Comparison of ENCODE assay signal across 19 cellular contexts in genomic region chr18:48059363-48060109, GRCh38.
DNase-seq lines count a peak whose midpoint lies in the region; ATAC-seq and TF ChIP-seq lines count a peak whose summit lies in the region.
"Had no signal": no experiment of that assay in that cellular context is flagged by ENCODE, and none has a peak within 500 bp of the region (broad histone marks: within the 10 kb centered on the region; RNA-seq: fewer than 3 reads in every experiment).

No MANE protein-coding gene starts in this region.

- TF ChIP-seq POLR2A in esophagus muscularis mucosa (IDR thresholded peaks at IDR 0.05; ENCODE audit: low read depth) = no peak

- H3K27ac ChIP-seq in esophagus muscularis mucosa (replicated peaks in 1 of 4) (peak overlapping the region in 3 of 4 donors; percentile 2 to 20 (median 6)), neural progenitor cell (no peak overlapping the region)

- H3K27me3 ChIP-seq in BE2C = no peaks in the 10 kb centered on the region
- no peaks in the 10 kb centered on the region for H3K27me3 ChIP-seq in esophagus muscularis mucosa
- H3K27me3 ChIP-seq in neural progenitor cell = no peaks in the 10 kb centered on the region
- H3K27me3 ChIP-seq: dorsolateral prefrontal cortex, tibial nerve had no signal

- peak overlapping the region; percentile 40 for H3K27ac Mint-ChIP-seq in neural progenitor cell
- no peak overlapping the region for H3K27ac Mint-ChIP-seq in stimulated activated effector memory CD8-positive, alpha-beta T cell treated with anti-CD3 and anti-CD28 coated beads, Interleukin-12 subunit alpha, Interleukin-12 subunit beta, amount 100 ng/mL, for 72 hours
- H3K27ac Mint-ChIP-seq: activated naive CD8-positive, alpha-beta T cell treated with anti-CD3 and anti-CD28 coated beads, Interleukin-2, amount 50 U/mL, for 24 hours; activated T-helper 1 cell treated with anti-CD3 and anti-CD28 coated beads, Interleukin-12 subunit alpha, Interleukin-12 subunit beta, Interleukin-2, Interleukin-4 antibody, amounts not matched to agents 30 ng/mL and 10 ng/mL and 1 ng/mL, durations not matched to agents 14 hours and 24 hours and 36 hours; natural killer cell treated with Interleukin-12 subunit alpha and Interleukin-12 subunit beta and Interleukin-15 and Interleukin-18, amount 100 ng/mL, for 72 hours; T-helper 17 cell had no signal

- DNase-seq in BE2C (peak; percentile 37), NCI-H524 treated with DMSO at 0.1 percent for 48 hours (lab: John Stamatoyannopoulos, UW) (peak; percentile 27), esophagus muscularis mucosa (ENCODE audit: extremely low spot score) (no peak), neural progenitor cell (ENCODE audit: low spot score) (peak; percentile 50), NCI-H1092 (lab: John Stamatoyannopoulos, UW) (no peak), HT-29 (ENCODE audit: low spot score) (no peak), dermis blood vessel endothelial cell (no peak)
- no peak for DNase-seq in stimulated activated effector memory CD8-positive, alpha-beta T cell treated with anti-CD3 and anti-CD28 coated beads, Interleukin-12 subunit alpha, Interleukin-12 subunit beta, amount 100 ng/mL, for 72 hours (ENCODE audit: low spot score in 2 of 2)
- DNase-seq: activated CD4-positive, CD25-positive, alpha-beta regulatory T cell; activated naive CD8-positive, alpha-beta T cell treated with anti-CD3 and anti-CD28 coated beads, Interleukin-2, amount 50 U/mL, for 24 hours; NCI-H146; NCI-H446 treated with DMSO at 0.1 percent for 48 hours; SHP77 treated with DMSO at 0.1 percent for 48 hours; T-helper 17 cell had no signal

- no peaks in the 10 kb centered on the region for H3K4me1 ChIP-seq in BE2C
- peaks cover 0 to 15% (median 12%) of the 10 kb centered on the region in 4 donors for H3K4me1 ChIP-seq in esophagus muscularis mucosa
- peaks cover 13% of the 10 kb centered on the region for H3K4me1 ChIP-seq in neural progenitor cell

- no peaks in the 10 kb centered on the region for H3F3A ChIP-seq in neural progenitor cell (ENCODE audit: low read depth)

- no peak for ATAC-seq in stimulated activated effector memory CD8-positive, alpha-beta T cell treated with anti-CD3 and anti-CD28 coated beads, Interleukin-12 subunit alpha, Interleukin-12 subunit beta, amount 100 ng/mL, for 72 hours
- ATAC-seq: activated naive CD8-positive, alpha-beta T cell treated with anti-CD3 and anti-CD28 coated beads, Interleukin-2, amount 50 U/mL, for 24 hours; HepG2; natural killer cell treated with Interleukin-12 subunit alpha and Interleukin-12 subunit beta and Interleukin-15 and Interleukin-18, amount 100 ng/mL, for 72 hours; T-helper 17 cell had no signal

- no peaks in the 10 kb centered on the region for H4K20me1 ChIP-seq in neural progenitor cell (ENCODE audit: low read depth)

- H3K9me3 ChIP-seq in BE2C = no peaks in the 10 kb centered on the region
- H3K9me3 ChIP-seq in esophagus muscularis mucosa = no peaks in the 10 kb centered on the region
- H3K9me3 ChIP-seq in neural progenitor cell (ENCODE audit: low read depth) = no peaks in the 10 kb centered on the region
- H3K9me3 ChIP-seq: tibial nerve had no signal

- peak overlapping the region; percentile 63 for H2AFZ ChIP-seq in neural progenitor cell (replicated peaks)

- TF ChIP-seq EP300 in esophagus muscularis mucosa (IDR thresholded peaks at IDR 0.05) = no peak

- H3K9ac ChIP-seq in neural progenitor cell = no peak overlapping the region

- H3K4me3 ChIP-seq in BE2C (ENCODE audit: low read depth, low read length) (no peak overlapping the region), esophagus muscularis mucosa (no peak overlapping the region), neural progenitor cell (no peak overlapping the region)
- H3K4me3 ChIP-seq: tibial nerve had no signal

- H3K36me3 ChIP-seq in BE2C (no peaks in the 10 kb centered on the region), esophagus muscularis mucosa (no peaks in the 10 kb centered on the region), neural progenitor cell (no peaks in the 10 kb centered on the region)
- H3K36me3 ChIP-seq: tibial nerve had no signal

- TF ChIP-seq CTCF in BE2C (IDR thresholded peaks at IDR 0.05; ENCODE audit: low read depth, low read length) (no peak), esophagus muscularis mucosa (IDR thresholded peaks at IDR 0.05) (no peak), neural progenitor cell (IDR thresholded peaks at IDR 0.05) (no peak)

- WGBS in esophagus muscularis mucosa = 30% methylated on average over 8 of the region's 8 CpGs

- no peaks in the 10 kb centered on the region for H3K79me2 ChIP-seq in neural progenitor cell (ENCODE audit: low read depth)

- no peak overlapping the region for H3K4me3 Mint-ChIP-seq in neural progenitor cell
- no peak overlapping the region for H3K4me3 Mint-ChIP-seq in stimulated activated effector memory CD8-positive, alpha-beta T cell treated with anti-CD3 and anti-CD28 coated beads, Interleukin-12 subunit alpha, Interleukin-12 subunit beta, amount 100 ng/mL, for 72 hours
- H3K4me3 Mint-ChIP-seq: activated naive CD8-positive, alpha-beta T cell treated with anti-CD3 and anti-CD28 coated beads, Interleukin-2, amount 50 U/mL, for 24 hours; activated T-helper 1 cell treated with anti-CD3 and anti-CD28 coated beads, Interleukin-12 subunit alpha, Interleukin-12 subunit beta, Interleukin-2, Interleukin-4 antibody, amounts not matched to agents 30 ng/mL and 10 ng/mL and 1 ng/mL, durations not matched to agents 14 hours and 24 hours and 36 hours; natural killer cell treated with Interleukin-12 subunit alpha and Interleukin-12 subunit beta and Interleukin-15 and Interleukin-18, amount 100 ng/mL, for 72 hours; T-helper 17 cell had no signal

- intact Hi-C loops in esophagus muscularis mucosa (cut with DNase I) = no loop called here

- no peaks in the 10 kb centered on the region for H3K9me3 Mint-ChIP-seq in neural progenitor cell
- no peaks in the 10 kb centered on the region for H3K9me3 Mint-ChIP-seq in stimulated activated effector memory CD8-positive, alpha-beta T cell treated with anti-CD3 and anti-CD28 coated beads, Interleukin-12 subunit alpha, Interleukin-12 subunit beta, amount 100 ng/mL, for 72 hours
- H3K9me3 Mint-ChIP-seq: activated naive CD8-positive, alpha-beta T cell treated with anti-CD3 and anti-CD28 coated beads, Interleukin-2, amount 50 U/mL, for 24 hours; activated T-helper 1 cell treated with anti-CD3 and anti-CD28 coated beads, Interleukin-12 subunit alpha, Interleukin-12 subunit beta, Interleukin-2, Interleukin-4 antibody, amounts not matched to agents 30 ng/mL and 10 ng/mL and 1 ng/mL, durations not matched to agents 14 hours and 24 hours and 36 hours; natural killer cell treated with Interleukin-12 subunit alpha and Interleukin-12 subunit beta and Interleukin-15 and Interleukin-18, amount 100 ng/mL, for 72 hours had no signal

- H3K4me1 Mint-ChIP-seq in neural progenitor cell = peaks cover 24% of the 10 kb centered on the region
- no peaks in the 10 kb centered on the region for H3K4me1 Mint-ChIP-seq in stimulated activated effector memory CD8-positive, alpha-beta T cell treated with anti-CD3 and anti-CD28 coated beads, Interleukin-12 subunit alpha, Interleukin-12 subunit beta, amount 100 ng/mL, for 72 hours
- H3K4me1 Mint-ChIP-seq: activated naive CD8-positive, alpha-beta T cell treated with anti-CD3 and anti-CD28 coated beads, Interleukin-2, amount 50 U/mL, for 24 hours; T-helper 17 cell had no signal

- H3K36me3 Mint-ChIP-seq in neural progenitor cell = no peaks in the 10 kb centered on the region
- H3K36me3 Mint-ChIP-seq in stimulated activated effector memory CD8-positive, alpha-beta T cell treated with anti-CD3 and anti-CD28 coated beads, Interleukin-12 subunit alpha, Interleukin-12 subunit beta, amount 100 ng/mL, for 72 hours = no peaks in the 10 kb centered on the region
- H3K36me3 Mint-ChIP-seq: natural killer cell treated with Interleukin-12 subunit alpha and Interleukin-12 subunit beta and Interleukin-15 and Interleukin-18, amount 100 ng/mL, for 72 hours had no signal

- H3K27me3 Mint-ChIP-seq in neural progenitor cell (ENCODE audit: insufficient read depth, low read depth) = peaks cover 16% of the 10 kb centered on the region

- H3K4me2 ChIP-seq in neural progenitor cell = peak overlapping the region; percentile 64

Comparison
In these comparisons a context has a peak if more than half of its experiments do, and no peak if none do; other contexts are left out.
1. DNase-seq: peak in BE2C (single experiment), NCI-H524 treated with DMSO at 0.1 percent for 48 hours (single experiment) and neural progenitor cell (single experiment); none in esophagus muscularis mucosa (single experiment), NCI-H1092 (single experiment), stimulated activated effector memory CD8-positive, alpha-beta T cell treated with anti-CD3 and anti-CD28 coated beads, Interleukin-12 subunit alpha, Interleukin-12 subunit beta, amount 100 ng/mL, for 72 hours (0 of 2), HT-29 (single experiment) and dermis blood vessel endothelial cell (single experiment).